ENCODE assay signal across 34 cellular contexts in the genomic region with DNA sequence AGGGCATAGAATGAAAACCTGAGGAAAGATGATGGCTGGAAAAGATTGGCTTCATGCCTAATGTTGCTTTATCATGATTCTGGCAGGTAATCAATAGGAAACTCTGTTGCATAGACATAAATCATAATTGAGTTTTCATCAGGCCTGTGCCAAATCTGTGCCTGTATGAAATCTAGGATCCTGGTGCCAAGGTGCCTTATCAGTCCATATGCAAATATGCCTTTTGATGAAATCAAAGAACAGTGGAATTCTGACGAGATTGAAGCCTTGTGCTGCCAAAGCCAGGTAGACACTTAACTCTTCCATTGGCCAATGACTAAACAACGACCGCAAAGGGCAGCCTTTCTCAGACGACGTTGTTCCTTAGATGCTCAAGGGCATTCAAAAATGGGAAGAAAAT.
"Had no signal": no experiment of that assay in that cellular context is flagged by ENCODE, and none has a peak within 500 bp of the region (broad histone marks: within the 10 kb centered on the region; RNA-seq: fewer than 3 reads in every experiment).

No MANE protein-coding gene starts in this region.

- DNase-seq: Karpas-422, Kasumi-1, KG1, MG63, MM.1S, MV-4-11, NCI-H1048, NCI-H1092, NCI-H1092 treated with DMSO at 0.1 percent for 48 hours, NCI-H1105, NCI-H1105 treated with DMSO at 0.1 percent for 48 hours, NCI-H1417, NCI-H1417 treated with DMSO at 0.1 percent for 48 hours, NCI-H1436, NCI-H1436 treated with DMSO at 0.1 percent for 48 hours, NCI-H146, NCI-H1694, NCI-H1694 treated with DMSO at 0.1 percent for 48 hours, NCI-H187, NCI-H187 treated with DMSO at 0.1 percent for 48 hours, NCI-H1930, NCI-H2029, NCI-H2029 treated with DMSO at 0.1 percent for 48 hours, NCI-H2081, NCI-H2171, NCI-H2171 treated with DMSO at 0.1 percent for 48 hours, NCI-H2227 treated with DMSO at 0.1 percent for 48 hours, NCI-H226, NCI-H345, NCI-H446, NCI-H446 treated with DMSO at 0.1 percent for 48 hours, NCI-H510A, NCI-H510A treated with DMSO at 0.1 percent for 48 hours had no signal

- H3K27me3 ChIP-seq: MG63 had no signal

- H3K36me3 ChIP-seq: MG63 had no signal

- H3K27ac ChIP-seq: KMS-11 had no signal

- H3K9me3 ChIP-seq: MG63 had no signal

- H3K4me3 ChIP-seq: MG63 had no signal
